8 cellular contexts compared by ENCODE assay signal in the genomic region with DNA sequence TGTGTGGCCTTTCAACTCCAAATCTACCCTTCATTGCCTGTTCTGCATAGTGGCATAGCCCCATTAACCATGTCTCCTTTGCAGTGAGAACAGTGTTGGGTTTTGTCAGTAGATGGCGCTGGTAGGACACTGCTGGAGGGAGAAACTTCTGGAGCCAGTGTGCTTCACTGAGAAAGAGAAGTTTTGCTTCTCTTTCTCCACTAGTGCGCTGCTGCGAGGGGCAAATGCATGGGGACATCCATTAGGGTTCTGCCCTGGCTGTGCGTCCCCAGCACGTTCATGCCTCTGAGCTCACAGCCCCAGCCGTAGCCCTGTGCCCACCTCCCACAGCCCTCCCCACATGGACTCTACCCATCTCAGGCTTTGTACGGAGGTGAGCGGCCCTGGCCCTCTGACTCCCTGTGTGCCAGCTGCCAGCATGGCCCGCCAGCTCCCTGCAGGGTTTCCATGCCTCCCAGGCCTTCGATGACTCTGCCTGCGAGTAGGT. TPM values are rescaled to one million over a fixed set of nuclear protein-coding genes. Genes with fewer than 3 reads are reported as not detected.
DNase-seq lines count a peak whose midpoint lies in the region; ATAC-seq and TF ChIP-seq lines count a peak whose summit lies in the region.

No MANE protein-coding gene starts in this region.

- 0 out of 2 replicates have a peak overlapping the region, but pooled peaks have one; percentile 35 for H3K4me2 ChIP-seq in SK-N-SH

- H3K36me3 Mint-ChIP-seq in activated naive CD4-positive, alpha-beta T cell treated with anti-CD3 and anti-CD28 coated beads for 36 hours (ENCODE audit: low read depth), result no peaks in the 10 kb centered on the region

- POLR2A ChIA-PET in SK-N-SH (lab: Yijun Ruan, JAX), result no interaction called here

- TF ChIP-seq CTCF in GM06990 (IDR thresholded peaks at IDR 0.05; ENCODE audit: insufficient read depth, low read length, poor library complexity, severe bottlenecking) (peak; percentile 90), SK-N-SH (IDR thresholded peaks at IDR 0.05) (peak; percentile 86), psoas muscle (IDR thresholded peaks at IDR 0.05) (peak; percentile 86)

- no peaks in the 10 kb centered on the region for H3K9me3 ChIP-seq in SK-N-SH
- no peaks in the 10 kb centered on the region for H3K9me3 ChIP-seq in psoas muscle
- no peaks in the 10 kb centered on the region for H3K9me3 ChIP-seq in aorta (ENCODE audit: control insufficient read depth, low read length)

- H3K9ac ChIP-seq in SK-N-SH, result no peak overlapping the region

- H3K27me3 Mint-ChIP-seq in activated naive CD4-positive, alpha-beta T cell treated with anti-CD3 and anti-CD28 coated beads for 36 hours (ENCODE audit: low read depth), result no peaks in the 10 kb centered on the region

- no peak for TF ChIP-seq EP300 in SK-N-SH (IDR thresholded peaks at IDR 0.05; ENCODE audit: borderline replicate concordance in 1 of 2, low read depth in 1 of 2, low read length in 1 of 2)

- no peak overlapping the region for H3K27ac Mint-ChIP-seq in activated naive CD4-positive, alpha-beta T cell treated with anti-CD3 and anti-CD28 coated beads for 36 hours

- H3K9me3 Mint-ChIP-seq in activated naive CD4-positive, alpha-beta T cell treated with anti-CD3 and anti-CD28 coated beads for 36 hours, result no peaks in the 10 kb centered on the region

- H3K27ac ChIP-seq in SK-N-SH (ENCODE audit: low read depth in 2 of 2, low read length in 1 of 2), result no peak overlapping the region
- H3K27ac ChIP-seq in psoas muscle, result no peak overlapping the region
- no peak overlapping the region for H3K27ac ChIP-seq in aorta (ENCODE audit: low read depth in 1 of 2, low read length in 2 of 2)

- no peaks in the 10 kb centered on the region for H4K20me1 ChIP-seq in SK-N-SH (ENCODE audit: insufficient read depth)

- peak overlapping the region; percentile 68; the same call in 1 of the 2 replicates for H2AFZ ChIP-seq in SK-N-SH (ENCODE audit: low read depth)

- peak; percentile 32 for DNase-seq in GM06990 (ENCODE audit: extremely low read depth, insufficient read length)
- DNase-seq in NAMALWA (ENCODE audit: low spot score), result peak; percentile 90
- peak; percentile 78 for DNase-seq in SK-N-SH
- DNase-seq in activated naive CD4-positive, alpha-beta T cell treated with anti-CD3 and anti-CD28 coated beads for 36 hours, result peak; percentile 89
- peak in 41 of 42 donors; percentile 24 to 88 (median 73) for DNase-seq in head of caudate nucleus
- peak in 1 of 2 donors; percentile 27 for DNase-seq in psoas muscle
- DNase-seq in aorta, result peak in 1 of 2 donors; percentile 72

- 0% methylated on average over 1 of the region's 11 CpGs for WGBS in SK-N-SH (ENCODE audit: low lambda C conversion rate)
- WGBS in psoas muscle, 3 donors, result 17 to 33% (median 22%) methylated on average over 11 of the region's 11 CpGs
- WGBS in aorta, 2 donors, result 11 to 15% methylated on average over 11 of the region's 11 CpGs

- H3K27me3 ChIP-seq in GM06990 (replicated peaks; ENCODE audit: control insufficient read depth, insufficient read depth, low read length) (no peaks in the 10 kb centered on the region; the same call in 1 of the 2 replicates), SK-N-SH (ENCODE audit: insufficient read depth) (no peaks in the 10 kb centered on the region), psoas muscle (ENCODE audit: insufficient read depth in 3 of 3, low read length in 2 of 3) (no peaks in the 10 kb centered on the region), aorta (ENCODE audit: control insufficient read depth in 1 of 2, insufficient read depth in 2 of 2, low read length in 1 of 2) (no peaks in the 10 kb centered on the region)

- no peak overlapping the region for H3K4me3 Mint-ChIP-seq in activated naive CD4-positive, alpha-beta T cell treated with anti-CD3 and anti-CD28 coated beads for 36 hours

- H3K9me2 ChIP-seq in SK-N-SH, result no peaks in the 10 kb centered on the region

- H3K4me3 ChIP-seq in GM06990 (replicated peaks; ENCODE audit: low read depth, low read length) (no peak overlapping the region), SK-N-SH (ENCODE audit: low read depth in 2 of 2, low read length in 1 of 2) (peak overlapping the region in 1 of 2 experiments; percentile 47; a peak in 1 of 4 replicates), psoas muscle (no peak overlapping the region), aorta (ENCODE audit: low read length in 2 of 2) (no peak overlapping the region)

- peaks cover 0 to 4% of the 10 kb centered on the region in 2 experiments; a peak in 1 of 4 replicates for H3K4me1 ChIP-seq in SK-N-SH (ENCODE audit: control insufficient read depth in 1 of 2, insufficient read depth in 2 of 2, low read depth in 1 of 2, low read length in 1 of 2)
- H3K4me1 ChIP-seq in psoas muscle, result no peaks in the 10 kb centered on the region
- no peaks in the 10 kb centered on the region for H3K4me1 ChIP-seq in aorta (ENCODE audit: control insufficient read depth in 1 of 2, insufficient read depth in 2 of 2, low read length in 2 of 2)

- H3K4me1 Mint-ChIP-seq in activated naive CD4-positive, alpha-beta T cell treated with anti-CD3 and anti-CD28 coated beads for 36 hours (ENCODE audit: low read depth), result no peaks in the 10 kb centered on the region

- H3F3A ChIP-seq in SK-N-SH (replicated peaks; ENCODE audit: insufficient read depth), result no peaks in the 10 kb centered on the region

- CTCF ChIA-PET in SK-N-SH (lab: Yijun Ruan, JAX), result interaction anchor here (0.6 to 2.1 kb wide), 30 partner anchors 12 to 820 kb away, joined by 3 to 20 read pairs (median 4); a partner anchor contains a TSS
- CTCF ChIA-PET in activated naive CD4-positive, alpha-beta T cell treated with anti-CD3 and anti-CD28 coated beads for 36 hours (lab: Charles Lee), result interaction anchor here (0.9 to 1.7 kb wide), 9 partner anchors 34 to 339 kb away, joined by 3 to 7 read pairs (median 4); no protein-coding TSS in a partner anchor

- peak; percentile 96 for TF ChIP-seq RAD21 in SK-N-SH (IDR thresholded peaks at IDR 0.05; ENCODE audit: low read length)

- H3K79me2 ChIP-seq in SK-N-SH (ENCODE audit: insufficient read depth), result no peaks in the 10 kb centered on the region

- ATAC-seq in psoas muscle (peak; percentile 75 to 95 (median 93)), aorta (ENCODE audit: low FRiP score) (peak; percentile 88), HG02981 (IDR thresholded peaks at IDR 0.05; ENCODE audit: unreplicated experiment) (no peak)

- H3K36me3 ChIP-seq in GM06990 (ENCODE audit: control insufficient read depth, insufficient read depth, low read length) (no peaks in the 10 kb centered on the region), SK-N-SH (replicated peaks in 1 of 2; ENCODE audit: control insufficient read depth in 1 of 2, insufficient read depth in 2 of 2, low read length in 1 of 2) (no peaks in the 10 kb centered on the region), psoas muscle (ENCODE audit: insufficient read depth in 1 of 2, low read depth in 1 of 2) (no peaks in the 10 kb centered on the region), aorta (ENCODE audit: control insufficient read depth in 1 of 2, insufficient read depth in 2 of 2, low read length in 1 of 2) (no peaks in the 10 kb centered on the region)

- intact Hi-C loops in activated naive CD4-positive, alpha-beta T cell treated with anti-CD3 and anti-CD28 coated beads for 36 hours (cut with micrococcal nuclease), result loop anchor here (1.0 to 2.0 kb wide), 5 partner anchors 53 to 336 kb away; a partner anchor contains a TSS
- intact Hi-C loops in head of caudate nucleus (cut with DNase I), result loop anchor here (1.0 kb wide), 1 partner anchor 57 kb away; no protein-coding TSS in a partner anchor
- intact Hi-C loops in psoas muscle (cut with DNase I), result loop anchor here (1.0 to 5.0 kb wide), 6 partner anchors 55 to 340 kb away; a partner anchor contains a TSS
- intact Hi-C loops in aorta (cut with DNase I), result loop anchor here (2.0 to 10.0 kb wide), 4 partner anchors 55 to 240 kb away; a partner anchor contains a TSS

TF ChIP-seq in SK-N-SH, 30 proteins besides CTCF, POLR2A, EP300 and RAD21:
- no peak for TF ChIP-seq FOXM1 (IDR thresholded peaks at IDR 0.05; ENCODE audit: low read depth)
- TF ChIP-seq POLR2AphosphoS5 (IDR thresholded peaks at IDR 0.05; ENCODE audit: low read depth, low read length), result no peak
- TF ChIP-seq FOSL2 (IDR thresholded peaks at IDR 0.05; ENCODE audit: borderline replicate concordance, low read depth), result no peak
- TF ChIP-seq, protein P1, sequence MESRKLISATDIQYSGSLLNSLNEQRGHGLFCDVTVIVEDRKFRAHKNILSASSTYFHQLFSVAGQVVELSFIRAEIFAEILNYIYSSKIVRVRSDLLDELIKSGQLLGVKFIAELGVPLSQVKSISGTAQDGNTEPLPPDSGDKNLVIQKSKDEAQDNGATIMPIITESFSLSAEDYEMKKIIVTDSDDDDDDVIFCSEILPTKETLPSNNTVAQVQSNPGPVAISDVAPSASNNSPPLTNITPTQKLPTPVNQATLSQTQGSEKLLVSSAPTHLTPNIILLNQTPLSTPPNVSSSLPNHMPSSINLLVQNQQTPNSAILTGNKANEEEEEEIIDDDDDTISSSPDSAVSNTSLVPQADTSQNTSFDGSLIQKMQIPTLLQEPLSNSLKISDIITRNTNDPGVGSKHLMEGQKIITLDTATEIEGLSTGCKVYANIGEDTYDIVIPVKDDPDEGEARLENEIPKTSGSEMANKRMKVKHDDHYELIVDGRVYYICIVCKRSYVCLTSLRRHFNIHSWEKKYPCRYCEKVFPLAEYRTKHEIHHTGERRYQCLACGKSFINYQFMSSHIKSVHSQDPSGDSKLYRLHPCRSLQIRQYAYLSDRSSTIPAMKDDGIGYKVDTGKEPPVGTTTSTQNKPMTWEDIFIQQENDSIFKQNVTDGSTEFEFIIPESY (IDR thresholded peaks at IDR 0.05; ENCODE audit: borderline replicate concordance, low read depth), result no peak
- peak; percentile 82 for TF ChIP-seq SMC3 (IDR thresholded peaks at IDR 0.05; ENCODE audit: low read depth, low read length)
- TF ChIP-seq FOXJ3 (CRISPR knock-in tag; IDR thresholded peaks at IDR 0.05), result no peak
- peak; percentile 45 for TF ChIP-seq CHD2 (IDR thresholded peaks at IDR 0.05; ENCODE audit: low read length, partially characterized antibody)
- TF ChIP-seq RXRA (IDR thresholded peaks at IDR 0.05; ENCODE audit: borderline replicate concordance, low read depth), result no peak

RNA-seq across cellular contexts. Expression of a gene that starts 53.1 kb away (rescaled TPM):
- 1.9 and 2.9 TPM in 2 replicates for polyA plus RNA-seq in SK-N-SH (2012; rRNA removed)
- polyA plus RNA-seq in SK-N-SH (2012; cell fraction: cytosol; rRNA removed), result 1.1 and 1.6 TPM in 2 replicates
- 3.5 and 4.9 TPM in 2 replicates for polyA plus RNA-seq in SK-N-SH (2012; cell fraction: nucleus; rRNA removed)
- 1 to 10 TPM; 3.6 to 3.7 TPM for total RNA-seq in activated naive CD4-positive, alpha-beta T cell treated with anti-CD3 and anti-CD28 coated beads for 36 hours
- total RNA-seq in psoas muscle, result under 1 TPM; 0.15 to 0.42 (median 0.35) TPM
- under 1 TPM; 0.07 to 0.31 (median 0.16) TPM for polyA plus RNA-seq in psoas muscle
- total RNA-seq in aorta, result 10 to 100 TPM; 16.7 to 18.3 TPM
- 1 to 10 TPM; 4.9 to 6.2 TPM for polyA plus RNA-seq in aorta
